In the genomic region with DNA sequence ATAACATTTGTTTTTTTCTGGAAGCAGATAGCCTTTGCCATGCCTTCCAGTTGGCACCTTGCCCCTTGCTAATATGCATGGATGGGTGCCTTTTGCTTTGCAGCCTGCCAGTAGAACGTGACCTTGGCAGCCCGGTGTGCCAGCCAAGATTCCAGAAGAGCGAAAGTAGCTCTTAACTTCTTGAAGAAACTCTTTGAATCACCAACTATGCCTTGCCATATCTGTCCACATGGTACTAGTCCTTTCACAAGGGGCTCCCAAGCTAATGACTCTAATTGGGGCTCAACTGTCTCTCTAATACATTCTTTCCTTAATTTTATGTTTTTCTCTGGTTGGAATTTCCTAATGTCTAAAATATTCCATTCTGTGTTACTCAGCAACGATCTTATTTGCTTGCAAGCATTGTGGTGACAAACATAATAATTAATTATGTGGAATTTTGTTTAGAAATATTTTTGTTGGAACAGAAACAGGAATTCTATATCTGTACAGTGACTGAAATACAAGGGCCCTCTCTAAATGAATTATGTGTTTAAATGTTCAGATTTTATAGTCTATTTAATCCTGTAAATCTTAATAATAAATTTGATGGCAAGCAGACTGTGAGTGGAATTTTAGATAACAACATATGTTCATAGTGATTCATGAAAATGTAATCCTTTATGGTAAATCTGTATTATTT, we compare ENCODE assay signal across 10 cellular contexts. TPM values are rescaled to one million over a fixed set of nuclear protein-coding genes. Genes with fewer than 3 reads are reported as not detected.
DNase-seq lines count a peak whose midpoint lies in the region; ATAC-seq and TF ChIP-seq lines count a peak whose summit lies in the region.
"Had no signal": no experiment of that assay in that cellular context is flagged by ENCODE, and none has a peak within 500 bp of the region (broad histone marks: within the 10 kb centered on the region; RNA-seq: fewer than 3 reads in every experiment).

No MANE protein-coding gene starts in this region.

- H3K4me1 ChIP-seq in ovary (ENCODE audit: insufficient read depth): peaks cover 1% of the 10 kb centered on the region
- H3K4me1 ChIP-seq: colonic mucosa had no signal

- TF ChIP-seq CTCF in ovary (IDR thresholded peaks at IDR 0.05): no peak

- H3K4me3 ChIP-seq in ovary: no peak overlapping the region
- H3K4me3 ChIP-seq: colonic mucosa had no signal

- 5 to 27% (median 5%) methylated on average over 4 of the region's 4 CpGs for WGBS in ovary, 3 donors

- TF ChIP-seq POLR2A in ovary (IDR thresholded peaks at IDR 0.05): no peak

- intact Hi-C loops in ovary (cut with DNase I): no loop called here

- H3K27me3 ChIP-seq in ovary: no peaks in the 10 kb centered on the region
- H3K27me3 ChIP-seq: colonic mucosa had no signal

- DNase-seq in Ammon's horn (ENCODE audit: low spot score): peak; percentile 43
- DNase-seq in NCI-H446 (lab: John Stamatoyannopoulos, UW): peak; percentile 88 to 93
- DNase-seq in fibroblast of gingiva (ENCODE audit: low read depth): peak; percentile 88
- DNase-seq in ovary: peak in 4 of 5 donors; percentile 9 to 31 (median 19)
- DNase-seq in DMS153 (lab: John Stamatoyannopoulos, UW): no peak
- no peak for DNase-seq in stimulated activated CD8-positive, alpha-beta memory T cell treated with anti-CD3 and anti-CD28 coated beads, Interleukin-4, amount 100 ng/mL, for 48 hours
- no peak for DNase-seq in central memory CD4-positive, alpha-beta T cell
- no peak for DNase-seq in left lobe of liver (ENCODE audit: low spot score)
- DNase-seq: colonic mucosa; stimulated activated CD4-positive, alpha-beta T cell treated with anti-CD3 and anti-CD28 coated beads, Interleukin-12 subunit alpha, Interleukin-12 subunit beta, amount 100 ng/mL, for 4 hours had no signal

- no peak overlapping the region for H3K27ac ChIP-seq in ovary

- TF ChIP-seq EP300 in ovary (IDR thresholded peaks at IDR 0.05): no peak

- H3K36me3 ChIP-seq in ovary: no peaks in the 10 kb centered on the region
- H3K36me3 ChIP-seq: colonic mucosa had no signal

- no peak for ATAC-seq in left lobe of liver

- no peaks in the 10 kb centered on the region for H3K9me3 ChIP-seq in ovary
- H3K9me3 ChIP-seq: colonic mucosa had no signal

RNA-seq across cellular contexts. Expression of gene HDAC9, which starts 45.8 kb away (rescaled TPM):
- total RNA-seq in ovary (10 to 100 TPM in 2 of 7 donors, 1 to 10 TPM in 5; 1.7 to 22.3 (median 6.0) TPM), left lobe of liver (2.1 TPM)
- polyA plus RNA-seq in ovary: 10 to 100 TPM in 1 of 2 donors, 1 to 10 TPM in 1; 2.2 to 11.6 TPM

Comparison
In these comparisons a context has a peak if more than half of its experiments do, and no peak if none do; other contexts are left out.
1. DNase-seq: peak in Ammon's horn (single experiment), NCI-H446 (2 of 2), fibroblast of gingiva (single experiment) and ovary (4 of 5); none in DMS153 (single experiment), stimulated activated CD8-positive, alpha-beta memory T cell treated with anti-CD3 and anti-CD28 coated beads, Interleukin-4, amount 100 ng/mL, for 48 hours (single experiment), central memory CD4-positive, alpha-beta T cell (single experiment) and left lobe of liver (single experiment).